7 cellular contexts compared by ENCODE assay signal in genomic region chr12:55816876-55817351, GRCh38. TPM values are rescaled to one million over a fixed set of nuclear protein-coding genes. Genes with fewer than 3 reads are reported as not detected.
DNase-seq lines count a peak whose midpoint lies in the region; ATAC-seq, FAIRE-seq and TF ChIP-seq lines count a peak whose summit lies in the region.
"Had no signal": no experiment of that assay in that cellular context is flagged by ENCODE, and none has a peak within 500 bp of the region (broad histone marks: within the 10 kb centered on the region; RNA-seq: fewer than 3 reads in every experiment).

No MANE protein-coding gene starts in this region.

- in situ Hi-C loops in K562 (cut with MboI), result loop anchor here (10.0 kb wide), 1 partner anchor 208 kb away; the partner anchor contains the start of gene IKZF4

- H3K36me3 ChIP-seq in H7 (replicated peaks; ENCODE audit: control insufficient read depth, insufficient read depth, low read length) (peaks cover 22% of the 10 kb centered on the region), K562 (ENCODE audit: control insufficient read depth, insufficient read depth, low read length) (peaks cover 70% of the 10 kb centered on the region), neuron (ENCODE audit: insufficient read depth, low read length) (peaks cover 48% of the 10 kb centered on the region)

- no peak overlapping the region for H3K27ac Mint-ChIP-seq in activated naive CD4-positive, alpha-beta T cell treated with anti-CD3 and anti-CD28 coated beads, Interleukin-2, amount 10 ng/mL, durations not matched to agents 7 days and 5 days
- H3K27ac Mint-ChIP-seq: naive B cell had no signal

- H3K9ac ChIP-seq in K562 (ENCODE audit: insufficient read depth in 1 of 2, low read depth in 2 of 2, low read length in 2 of 2), result peak overlapping the region; percentile 89 to 98

- DNase-seq in H7 (no peak), K562 (ENCODE audit: extremely low read depth in 1 of 4, low spot score in 3 of 4) (peak in 2 of 4 experiments; percentile 42 to 59), NCI-H510A (lab: John Stamatoyannopoulos, UW) (no peak), SKM-1 (lab: John Stamatoyannopoulos, UW; ENCODE audit: unreplicated experiment) (no peak)
- DNase-seq in activated naive CD4-positive, alpha-beta T cell treated with anti-CD3 and anti-CD28 coated beads, Interleukin-2, amount 10 ng/mL, durations not matched to agents 7 days and 5 days, result no peak

- no peak for TF ChIP-seq POLR2A in K562 (conservative IDR thresholded peaks at IDR 0.05)

- peaks cover 12% of the 10 kb centered on the region for H4K20me1 ChIP-seq in K562 (replicated peaks; ENCODE audit: control insufficient read depth, insufficient read depth, low read length)

- H3K4me3 Mint-ChIP-seq in activated naive CD4-positive, alpha-beta T cell treated with anti-CD3 and anti-CD28 coated beads, Interleukin-2, amount 10 ng/mL, durations not matched to agents 7 days and 5 days, result no peak overlapping the region

- no peaks in the 10 kb centered on the region for H3K9me3 Mint-ChIP-seq in activated naive CD4-positive, alpha-beta T cell treated with anti-CD3 and anti-CD28 coated beads, Interleukin-2, amount 10 ng/mL, durations not matched to agents 7 days and 5 days
- H3K9me3 Mint-ChIP-seq: naive B cell had no signal

- H3K9me3 ChIP-seq in K562 (replicated peaks; ENCODE audit: control insufficient read depth, insufficient read depth, low read depth, low read length) (no peaks in the 10 kb centered on the region), neuron (ENCODE audit: low read length) (no peaks in the 10 kb centered on the region)

- ATAC-seq in K562, result peak; percentile 8; the same call in 2 of the 3 replicates

- no peak for TF ChIP-seq EP300 in K562 (IDR thresholded peaks at IDR 0.05; ENCODE audit: low read length)

- H3K4me1 Mint-ChIP-seq in activated naive CD4-positive, alpha-beta T cell treated with anti-CD3 and anti-CD28 coated beads, Interleukin-2, amount 10 ng/mL, durations not matched to agents 7 days and 5 days, result peaks cover 50% of the 10 kb centered on the region

- H3K4me2 ChIP-seq in K562 (ENCODE audit: insufficient read depth, low read length), result peak overlapping the region; percentile 97

- H3K27me3 ChIP-seq in H7 (ENCODE audit: control insufficient read depth, insufficient read depth, low read length) (no peaks in the 10 kb centered on the region), K562 (ENCODE audit: control insufficient read depth in 2 of 2, insufficient read depth in 2 of 2, low read length in 2 of 2) (no peaks in the 10 kb centered on the region), neuron (ENCODE audit: insufficient read depth, low read length) (no peaks in the 10 kb centered on the region)

- no peak for TF ChIP-seq RAD21 in K562 (CRISPR knock-in tag; conservative IDR thresholded peaks at IDR 0.05 in 1 of 2, IDR thresholded peaks at IDR 0.05 in 1 of 2)

- peak overlapping the region; percentile 93 for H3K27ac ChIP-seq in K562 (ENCODE audit: extremely low read depth, low read depth, low read length)

- peak overlapping the region; percentile 88 for H3K4me3 ChIP-seq in H7 (ENCODE audit: insufficient read depth, low read depth, low read length)
- peak overlapping the region; percentile 65 for H3K4me3 ChIP-seq in K562
- peak overlapping the region; percentile 59 for H3K4me3 ChIP-seq in neuron (ENCODE audit: low read length)

- H2AFZ ChIP-seq in K562 (ENCODE audit: low read depth, low read length) (peak overlapping the region; percentile 89), neuron (ENCODE audit: low read depth, low read length) (no peak overlapping the region)

- no peak for FAIRE-seq in K562 (lab: Jason Lieb, UNC)

- H3K9me1 ChIP-seq in K562 (ENCODE audit: control insufficient read depth, insufficient read depth, low read length), result no peaks in the 10 kb centered on the region

- H3K36me3 Mint-ChIP-seq in activated naive CD4-positive, alpha-beta T cell treated with anti-CD3 and anti-CD28 coated beads, Interleukin-2, amount 10 ng/mL, durations not matched to agents 7 days and 5 days, result peaks cover 37% of the 10 kb centered on the region

- POLR2A ChIA-PET in K562 (lab: Yijun Ruan, JAX), result interaction anchor here (0.5 to 5.5 kb wide), 14 partner anchors 9 to 180 kb away, joined by 3 to 64 read pairs (median 4); partner anchors contain the start of genes DNAJC14, PYM1, RAB5B and SUOX

- H3K79me2 ChIP-seq in K562 (ENCODE audit: control insufficient read depth, insufficient read depth, low read length), result peaks cover 80% of the 10 kb centered on the region

- TSS peak; percentile 74 for BruUV-seq in K562 (replicated peaks; lab: Mats Ljungman, UMichigan)

- no peaks in the 10 kb centered on the region for H3K27me3 Mint-ChIP-seq in activated naive CD4-positive, alpha-beta T cell treated with anti-CD3 and anti-CD28 coated beads, Interleukin-2, amount 10 ng/mL, durations not matched to agents 7 days and 5 days
- H3K27me3 Mint-ChIP-seq: naive B cell had no signal

- WGBS in K562 (ENCODE audit: insufficient coverage, low coverage, missing lambda C conversion rate), result under 1% methylated on average over 14 of the region's 14 CpGs

- H3K4me1 ChIP-seq in K562 (replicated peaks in 1 of 2; ENCODE audit: control insufficient read depth in 2 of 2, insufficient read depth in 2 of 2, low read length in 2 of 2) (peaks cover 3 to 12% of the 10 kb centered on the region in 2 experiments; a peak in 4 of 5 replicates), neuron (ENCODE audit: insufficient read depth, low read length) (peaks cover 21% of the 10 kb centered on the region)

- no peak for TF ChIP-seq CTCF in K562 (IDR thresholded peaks at IDR 0.05 in 2 of 3, conservative IDR thresholded peaks at IDR 0.05 in 1 of 3; ENCODE audit: insufficient read depth in 2 of 3, low read depth in 1 of 3, low read length in 3 of 3)

- CTCF ChIA-PET in K562 (lab: Yijun Ruan, JAX; ENCODE audit: low intra/inter-chr PET ratio), result no interaction called here
- CTCF ChIA-PET in activated naive CD4-positive, alpha-beta T cell treated with anti-CD3 and anti-CD28 coated beads, Interleukin-2, amount 10 ng/mL, durations not matched to agents 7 days and 5 days (lab: Charles Lee), result interaction anchor here (1.0 to 6.5 kb wide), 9 partner anchors 12 to 229 kb away, joined by 3 to 33 read pairs (median 5); partner anchors contain the start of genes DNAJC14 and PYM1

- intact Hi-C loops in K562 (cut with micrococcal nuclease), result loop anchor here (2.0 kb wide), 1 partner anchor 110 kb away; the partner anchor contains the start of gene PYM1

RNA-seq across cellular contexts. Expression of gene SARNP, which starts 0.6 kb away (rescaled TPM):
- 99.1 and 119 TPM in 2 replicates for total RNA-seq in H7 (2014; rRNA removed; shearing (Covaris generic))
- total RNA-seq in K562 (2011; cell fraction: chromatin; rRNA removed; ENCODE audit: low replicate concordance), result 60.9 and 133 TPM in 2 replicates
- 37.2 and 42.0 TPM in 2 replicates for total RNA-seq in K562 (2011; cell fraction: nucleolus; rRNA removed)
- 64.7 and 91.5 TPM in 2 replicates for total RNA-seq in K562 (2011; cell fraction: nucleoplasm; rRNA removed)
- 111 and 202 TPM in 2 replicates for total RNA-seq in K562 (2014; rRNA removed)
- total RNA-seq in K562 (2014; rRNA removed; fragmentation: Illumina TruSeq; extraction: Trizol), result 174 and 193 TPM in 2 replicates
- total RNA-seq in K562 (2015; rRNA removed; fragmentation: Illumina TruSeq; extraction: Trizol), result 147 and 154 TPM in 2 replicates
- total RNA-seq in K562 (2021), result 70.1 and 77.8 TPM in 2 replicates
- polyA plus RNA-seq in K562 (2011; rRNA removed), result 156 and 174 TPM in 2 replicates
- polyA plus RNA-seq in K562 (2011; cell fraction: cytosol; rRNA removed), result 43.4 and 112 TPM in 2 replicates
- 37.7 and 65.4 TPM in 2 replicates for polyA plus RNA-seq in K562 (2011; cell fraction: nucleus; rRNA removed)
- 99.8 and 146 TPM in 2 replicates for polyA plus RNA-seq in K562 (2012)
- polyA plus RNA-seq in K562 (2014; fragmentation: Illumina TruSeq; extraction: Trizol), result 198 and 206 TPM in 2 replicates
- polyA plus RNA-seq in K562 (2014; fragmentation: Nextera tagmentation; extraction: Ambion mirVana), result 100 to 1,000 TPM; 342 to 400 TPM
- 212 and 228 TPM in 2 replicates for polyA plus RNA-seq in K562 (2014; rRNA removed)
- polyA minus RNA-seq in K562 (2011; rRNA and poly(A)+ RNA removed), result 80.6 and 102 TPM in 2 replicates
- 16.2 and 17.3 TPM in 2 replicates for polyA minus RNA-seq in K562 (2011; cell fraction: cytosol; rRNA and poly(A)+ RNA removed)
- polyA minus RNA-seq in K562 (2011; cell fraction: nucleus; rRNA and poly(A)+ RNA removed), result 18.3 and 38.1 TPM in 2 replicates

RNA-seq across cellular contexts. Expression of gene ORMDL2, which starts 0.9 kb away (rescaled TPM):
- 10.6 and 18.3 TPM in 2 replicates for total RNA-seq in H7 (2014; rRNA removed; shearing (Covaris generic))
- 43.2 and 59.0 TPM in 2 replicates for total RNA-seq in K562 (2011; cell fraction: chromatin; rRNA removed; ENCODE audit: low replicate concordance)
- 52.1 and 60.7 TPM in 2 replicates for total RNA-seq in K562 (2011; cell fraction: nucleolus; rRNA removed)
- 62.7 and 65.0 TPM in 2 replicates for total RNA-seq in K562 (2011; cell fraction: nucleoplasm; rRNA removed)
- total RNA-seq in K562 (2014; rRNA removed) (9.9 and 13.6 TPM in 2 replicates), K562 (2014; rRNA removed; fragmentation: Illumina TruSeq; extraction: Trizol) (41.8 and 42.9 TPM in 2 replicates), K562 (2015; rRNA removed; fragmentation: Illumina TruSeq; extraction: Trizol) (21.6 and 23.3 TPM in 2 replicates), K562 (2021) (32.7 and 34.3 TPM in 2 replicates)
- polyA plus RNA-seq in K562 (2011; rRNA removed) (23.3 and 34.4 TPM in 2 replicates), K562 (2014; fragmentation: Illumina TruSeq; extraction: Trizol) (35.7 and 45.2 TPM in 2 replicates), K562 (2014; fragmentation: Nextera tagmentation; extraction: Ambion mirVana) (100 to 1,000 TPM in 1 of 2 experiments, 10 to 100 TPM in 1; 98.0 to 113 TPM), K562 (2014; rRNA removed) (21.7 and 27.0 TPM in 2 replicates)
- polyA plus RNA-seq in K562 (2011; cell fraction: cytosol; rRNA removed), result 33.2 and 42.6 TPM in 2 replicates
- polyA plus RNA-seq in K562 (2011; cell fraction: nucleus; rRNA removed), result 20.9 and 22.1 TPM in 2 replicates
- 37.0 and 51.4 TPM in 2 replicates for polyA plus RNA-seq in K562 (2012)
- polyA minus RNA-seq in K562 (2011; rRNA and poly(A)+ RNA removed), result 36.5 and 42.4 TPM in 2 replicates
- polyA minus RNA-seq in K562 (2011; cell fraction: cytosol; rRNA and poly(A)+ RNA removed), result 10.3 and 21.0 TPM in 2 replicates
- polyA minus RNA-seq in K562 (2011; cell fraction: nucleus; rRNA and poly(A)+ RNA removed), result 15.8 and 25.9 TPM in 2 replicates

RNA-seq across cellular contexts. Expression of gene DNAJC14, which starts 12.5 kb away (rescaled TPM):
- total RNA-seq in H7 (2014; rRNA removed; shearing (Covaris generic)), result 30.1 and 35.1 TPM in 2 replicates
- total RNA-seq in K562 (2011; cell fraction: chromatin; rRNA removed; ENCODE audit: low replicate concordance), result 19.9 and 22.5 TPM in 2 replicates
- total RNA-seq in K562 (2011; cell fraction: nucleolus; rRNA removed), result 14.2 and 16.4 TPM in 2 replicates
- total RNA-seq in K562 (2011; cell fraction: nucleoplasm; rRNA removed), result 25.2 and 34.0 TPM in 2 replicates
- 29.8 and 38.0 TPM in 2 replicates for total RNA-seq in K562 (2014; rRNA removed)
- total RNA-seq in K562 (2014; rRNA removed; fragmentation: Illumina TruSeq; extraction: Trizol), result 28.8 and 33.2 TPM in 2 replicates
- total RNA-seq in K562 (2015; rRNA removed; fragmentation: Illumina TruSeq; extraction: Trizol), result 37.3 and 40.9 TPM in 2 replicates
- 29.6 and 32.0 TPM in 2 replicates for total RNA-seq in K562 (2021)
- polyA plus RNA-seq in K562 (2011; rRNA removed), result 7.3 and 10.4 TPM in 2 replicates
- 12.9 and 15.5 TPM in 2 replicates for polyA plus RNA-seq in K562 (2011; cell fraction: cytosol; rRNA removed)
- 6.4 and 10.4 TPM in 2 replicates for polyA plus RNA-seq in K562 (2011; cell fraction: nucleus; rRNA removed)
- 21.6 and 26.6 TPM in 2 replicates for polyA plus RNA-seq in K562 (2012)
- 34.2 and 41.3 TPM in 2 replicates for polyA plus RNA-seq in K562 (2014; fragmentation: Illumina TruSeq; extraction: Trizol)
- polyA plus RNA-seq in K562 (2014; fragmentation: Nextera tagmentation; extraction: Ambion mirVana), result 10 to 100 TPM in 1 of 2 experiments, 1 to 10 TPM in 1; 5.5 to 18.9 TPM
- 19.2 and 20.4 TPM in 2 replicates for polyA plus RNA-seq in K562 (2014; rRNA removed)
- polyA minus RNA-seq in K562 (2011; rRNA and poly(A)+ RNA removed), result 9.0 and 9.7 TPM in 2 replicates
- 7.9 and 11.9 TPM in 2 replicates for polyA minus RNA-seq in K562 (2011; cell fraction: cytosol; rRNA and poly(A)+ RNA removed)
- 4.4 and 7.0 TPM in 2 replicates for polyA minus RNA-seq in K562 (2011; cell fraction: nucleus; rRNA and poly(A)+ RNA removed)

RNA-seq across cellular contexts. Expression of gene MMP19, which starts 25.8 kb away (rescaled TPM):
- total RNA-seq in H7 (2014; rRNA removed; shearing (Covaris generic)), result 1.1 and 1.4 TPM in 2 replicates
- 4.1 and 10.5 TPM in 2 replicates for total RNA-seq in K562 (2011; cell fraction: chromatin; rRNA removed; ENCODE audit: low replicate concordance)
- 3.6 and 6.3 TPM in 2 replicates for total RNA-seq in K562 (2011; cell fraction: nucleolus; rRNA removed)
- 4.3 and 6.6 TPM in 2 replicates for total RNA-seq in K562 (2011; cell fraction: nucleoplasm; rRNA removed)
- total RNA-seq in K562 (2014; rRNA removed), result 0.29 and 0.59 TPM in 2 replicates
- 0.35 and 0.87 TPM in 2 replicates for total RNA-seq in K562 (2014; rRNA removed; fragmentation: Illumina TruSeq; extraction: Trizol)
- total RNA-seq in K562 (2015; rRNA removed; fragmentation: Illumina TruSeq; extraction: Trizol), result 0.14 and 0.30 TPM in 2 replicates
- 1.1 and 1.3 TPM in 2 replicates for total RNA-seq in K562 (2021)
- 1.3 and 1.6 TPM in 2 replicates for polyA plus RNA-seq in K562 (2011; rRNA removed)
- polyA plus RNA-seq in K562 (2011; cell fraction: cytosol; rRNA removed), result 1.3 TPM in 2 replicates
- 4.6 and 8.1 TPM in 2 replicates for polyA plus RNA-seq in K562 (2011; cell fraction: nucleus; rRNA removed)
- polyA plus RNA-seq in K562 (2012), result 1.3 and 4.0 TPM in 2 replicates
- 0.89 and 1.00 TPM in 2 replicates for polyA plus RNA-seq in K562 (2014; fragmentation: Illumina TruSeq; extraction: Trizol)
- under 1 TPM; 0.25 to 0.56 TPM for polyA plus RNA-seq in K562 (2014; fragmentation: Nextera tagmentation; extraction: Ambion mirVana)
- 0.47 and 0.66 TPM in 2 replicates for polyA plus RNA-seq in K562 (2014; rRNA removed)
- polyA minus RNA-seq in K562 (2011; rRNA and poly(A)+ RNA removed), result 0.33 and 0.67 TPM in 2 replicates
- polyA minus RNA-seq in K562 (2011; cell fraction: cytosol; rRNA and poly(A)+ RNA removed), result 0.57 TPM in 1 of 2 replicates, not detected in the other
- 1.4 and 1.8 TPM in 2 replicates for polyA minus RNA-seq in K562 (2011; cell fraction: nucleus; rRNA and poly(A)+ RNA removed)
